1 cellular context compared by ENCODE assay signal in genomic region chr6:4759997-4760396, GRCh38.
TF ChIP-seq lines count a peak whose summit lies in the region.

No MANE protein-coding gene starts in this region.

TF ChIP-seq in HepG2, 621 proteins besides CTCF, POLR2A, EP300 and RAD21:
- TF ChIP-seq MAFK (conservative IDR thresholded peaks at IDR 0.05 in 1 of 2, IDR thresholded peaks at IDR 0.05 in 1 of 2; ENCODE audit: low read length in 2 of 2) (peak; percentile 37 to 44; a peak in 3 of 4 replicates), TSC22D2 (CRISPR knock-in tag; IDR thresholded peaks at IDR 0.05; ENCODE audit: borderline replicate concordance) (no peak)
